ENCODE assay signal across 24 cellular contexts in the genomic region with DNA sequence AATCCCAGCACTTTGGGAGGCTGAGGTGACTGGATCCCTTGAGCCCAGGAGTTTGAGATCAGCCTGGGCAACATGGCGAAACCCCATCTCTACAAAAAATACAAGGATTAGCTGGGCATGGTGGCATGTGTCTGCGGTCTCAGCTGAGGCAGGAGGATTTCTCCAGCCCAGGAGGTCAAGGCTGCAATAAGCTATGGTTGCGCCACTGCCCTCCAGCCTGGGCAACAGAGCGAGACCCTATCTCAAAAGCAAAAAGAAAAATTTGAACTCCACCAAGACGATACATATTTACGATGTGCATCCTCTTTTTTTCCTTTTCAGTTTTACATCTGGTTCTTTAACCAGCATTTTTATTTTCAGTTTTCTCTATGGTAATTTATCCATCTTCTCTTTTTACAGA.
"Had no signal": no experiment of that assay in that cellular context is flagged by ENCODE, and none has a peak within 500 bp of the region (broad histone marks: within the 10 kb centered on the region; RNA-seq: fewer than 3 reads in every experiment).

No MANE protein-coding gene starts in this region.

- H3K27ac Mint-ChIP-seq: activated CD4-positive, alpha-beta T cell treated with anti-CD3 and anti-CD28 coated beads for 36 hours; activated CD8-positive, alpha-beta T cell treated with anti-CD3 and anti-CD28 coated beads, Interleukin-2, amount 10 ng/mL, durations not matched to agents 7 days and 5 days had no signal

- H3K27me3 Mint-ChIP-seq: activated CD4-positive, alpha-beta T cell treated with anti-CD3 and anti-CD28 coated beads for 36 hours had no signal

- H3K4me3 ChIP-seq: MG63, Peyer's patch, SJCRH30 had no signal

- H3K27ac ChIP-seq: KMS-11, Peyer's patch, RWPE1, SJCRH30 had no signal

- H3K36me3 ChIP-seq: MG63, Peyer's patch, SJCRH30 had no signal

- ATAC-seq: activated CD8-positive, alpha-beta T cell treated with anti-CD3 and anti-CD28 coated beads, Interleukin-2, amount 10 ng/mL, durations not matched to agents 7 days and 5 days had no signal

- H3K4me3 Mint-ChIP-seq: activated CD4-positive, alpha-beta T cell treated with anti-CD3 and anti-CD28 coated beads for 36 hours; activated CD8-positive, alpha-beta T cell treated with anti-CD3 and anti-CD28 coated beads, Interleukin-2, amount 10 ng/mL, durations not matched to agents 7 days and 5 days had no signal

- DNase-seq: activated CD4-positive, alpha-beta T cell treated with anti-CD3 and anti-CD28 coated beads for 36 hours; activated CD8-positive, alpha-beta memory T cell treated with anti-CD3 and anti-CD28 coated beads, Interleukin-2, amount 50 U/mL, for 48 hours; activated CD8-positive, alpha-beta T cell treated with anti-CD3 and anti-CD28 coated beads, Interleukin-2, amount 10 ng/mL, durations not matched to agents 7 days and 5 days; activated effector memory CD4-positive, alpha-beta T cell treated with anti-CD3 and anti-CD28 coated beads, Interleukin-2, amount 50 U/mL, for 16 hours; activated naive CD4-positive, alpha-beta T cell treated with Interleukin-2 at 50 U/mL for 16 hours; activated T-cell treated with anti-CD3 and anti-CD28 coated beads, Interleukin-2, amount 50 U/mL, for 1 hour; cerebellar nuclear complex; MG63; NCI-H1105; NCI-H1436; NCI-H1694 treated with DMSO at 0.1 percent for 48 hours; NCI-H2029 treated with DMSO at 0.1 percent for 48 hours; NCI-H510A treated with DMSO at 0.1 percent for 48 hours; NCI-H69; NK-92 treated with Interleukin-12 subunit alpha and Interleukin-12 subunit beta, amount 100 ng/mL, for 24 hours; Peyer's patch; Right ventricle myocardium superior; SJCRH30; SK-N-SH; T-helper 1 cell; T-helper 9 cell had no signal

- H3K4me1 ChIP-seq: SJCRH30 had no signal

- H3K9me3 ChIP-seq: MG63, Peyer's patch, SJCRH30, SK-N-SH had no signal

- H3K9me3 Mint-ChIP-seq: activated naive CD4-positive, alpha-beta T cell treated with anti-CD3 and anti-CD28 coated beads, Interleukin-2, amount 50 U/mL, for 72 hours had no signal

- H3K27me3 ChIP-seq: Peyer's patch, SJCRH30 had no signal
